Comparison of ENCODE assay signal across 1 cellular context in genomic region chr4:54658321-54659093, GRCh38.
TF ChIP-seq lines count a peak whose summit lies in the region.

No MANE protein-coding gene starts in this region.

TF ChIP-seq in HEK293, 187 proteins besides CTCF, POLR2A, EP300 and RAD21 (continued from another document and continues in another):
- TF ChIP-seq ZNF280D (tag by site-specific recombination; IDR thresholded peaks at IDR 0.05) (no peak), ZNF629 (tag by site-specific recombination; IDR thresholded peaks at IDR 0.05) (no peak), ZBTB48 (tag by site-specific recombination; IDR thresholded peaks at IDR 0.05) (no peak; the same call in none of the 2 replicates), TRIM28 (IDR thresholded peaks at IDR 0.05; ENCODE audit: borderline replicate concordance, low read length) (no peak), MYNN (tag by site-specific recombination; IDR thresholded peaks at IDR 0.05; ENCODE audit: borderline replicate concordance) (no peak), ZNF658 (tag by site-specific recombination; IDR thresholded peaks at IDR 0.05) (no peak), ZNF560 (tag by site-specific recombination; IDR thresholded peaks at IDR 0.05; ENCODE audit: borderline replicate concordance) (no peak), ZNF777 (tag by site-specific recombination; IDR thresholded peaks at IDR 0.05; ENCODE audit: borderline replicate concordance) (no peak), ZNF335 (tag by site-specific recombination; conservative IDR thresholded peaks at IDR 0.05) (peak; percentile 44), ZNF501 (tag by site-specific recombination; IDR thresholded peaks at IDR 0.05) (no peak), ZNF24 (tag by site-specific recombination; IDR thresholded peaks at IDR 0.05) (no peak), PRDM4 (tag by site-specific recombination; IDR thresholded peaks at IDR 0.05) (no peak), ZNF548 (tag by site-specific recombination; IDR thresholded peaks at IDR 0.05) (no peak), GLIS1 (tag by site-specific recombination; IDR thresholded peaks at IDR 0.05) (peak; percentile 52), ZNF561 (tag by site-specific recombination; IDR thresholded peaks at IDR 0.05; ENCODE audit: borderline replicate concordance) (no peak), YY2 (tag by site-specific recombination; IDR thresholded peaks at IDR 0.05) (no peak), ZNF610 (tag by site-specific recombination; IDR thresholded peaks at IDR 0.05; ENCODE audit: borderline replicate concordance) (no peak), TCF7L2 (IDR thresholded peaks at IDR 0.05; ENCODE audit: borderline replicate concordance, low read depth, low read length) (0 out of 2 replicates have a peak, but pooled peaks have one; percentile 23), ZNF341 (tag by site-specific recombination; IDR thresholded peaks at IDR 0.05; ENCODE audit: low read depth) (peak; percentile 53), ZNF274 (IDR thresholded peaks at IDR 0.05; ENCODE audit: low read length) (no peak), ZNF274 (tag by site-specific recombination; IDR thresholded peaks at IDR 0.05; ENCODE audit: borderline replicate concordance) (no peak), ZNF585B (tag by site-specific recombination; IDR thresholded peaks at IDR 0.05) (no peak), SCRT2 (tag by site-specific recombination; IDR thresholded peaks at IDR 0.05) (no peak), ZNF140 (tag by site-specific recombination; IDR thresholded peaks at IDR 0.05) (no peak), ZNF791 (tag by site-specific recombination; IDR thresholded peaks at IDR 0.05) (no peak), BCL11B (tag by site-specific recombination; IDR thresholded peaks at IDR 0.05; ENCODE audit: low read depth) (no peak), ZNF510 (tag by site-specific recombination; IDR thresholded peaks at IDR 0.05; ENCODE audit: insufficient replicate concordance) (no peak), KLF9 (tag by site-specific recombination; IDR thresholded peaks at IDR 0.05; ENCODE audit: low read depth) (no peak; the same call in 1 of the 2 replicates), ZNF544 (tag by site-specific recombination; IDR thresholded peaks at IDR 0.05) (no peak), ZNF514 (tag by site-specific recombination; IDR thresholded peaks at IDR 0.05) (no peak), PATZ1 (tag by site-specific recombination; IDR thresholded peaks at IDR 0.05) (peak; percentile 31; the same call in 1 of the 2 replicates), ZBTB17 (tag by site-specific recombination; IDR thresholded peaks at IDR 0.05) (no peak; the same call in 1 of the 2 replicates), ZNF202 (tag by site-specific recombination; IDR thresholded peaks at IDR 0.05; ENCODE audit: borderline replicate concordance) (no peak), ZBTB1 (tag by site-specific recombination; IDR thresholded peaks at IDR 0.05) (no peak), HOXC10 (CRISPR knock-in tag; IDR thresholded peaks at IDR 0.05) (no peak), REPIN1 (tag by site-specific recombination; IDR thresholded peaks at IDR 0.05; ENCODE audit: low read depth) (no peak), KLF16 (tag by site-specific recombination; IDR thresholded peaks at IDR 0.05) (no peak)
- TF ChIP-seq, protein P1, sequence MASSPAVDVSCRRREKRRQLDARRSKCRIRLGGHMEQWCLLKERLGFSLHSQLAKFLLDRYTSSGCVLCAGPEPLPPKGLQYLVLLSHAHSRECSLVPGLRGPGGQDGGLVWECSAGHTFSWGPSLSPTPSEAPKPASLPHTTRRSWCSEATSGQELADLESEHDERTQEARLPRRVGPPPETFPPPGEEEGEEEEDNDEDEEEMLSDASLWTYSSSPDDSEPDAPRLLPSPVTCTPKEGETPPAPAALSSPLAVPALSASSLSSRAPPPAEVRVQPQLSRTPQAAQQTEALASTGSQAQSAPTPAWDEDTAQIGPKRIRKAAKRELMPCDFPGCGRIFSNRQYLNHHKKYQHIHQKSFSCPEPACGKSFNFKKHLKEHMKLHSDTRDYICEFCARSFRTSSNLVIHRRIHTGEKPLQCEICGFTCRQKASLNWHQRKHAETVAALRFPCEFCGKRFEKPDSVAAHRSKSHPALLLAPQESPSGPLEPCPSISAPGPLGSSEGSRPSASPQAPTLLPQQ (tag by site-specific recombination; IDR thresholded peaks at IDR 0.05): peak; percentile 66
- TF ChIP-seq, protein P2, sequence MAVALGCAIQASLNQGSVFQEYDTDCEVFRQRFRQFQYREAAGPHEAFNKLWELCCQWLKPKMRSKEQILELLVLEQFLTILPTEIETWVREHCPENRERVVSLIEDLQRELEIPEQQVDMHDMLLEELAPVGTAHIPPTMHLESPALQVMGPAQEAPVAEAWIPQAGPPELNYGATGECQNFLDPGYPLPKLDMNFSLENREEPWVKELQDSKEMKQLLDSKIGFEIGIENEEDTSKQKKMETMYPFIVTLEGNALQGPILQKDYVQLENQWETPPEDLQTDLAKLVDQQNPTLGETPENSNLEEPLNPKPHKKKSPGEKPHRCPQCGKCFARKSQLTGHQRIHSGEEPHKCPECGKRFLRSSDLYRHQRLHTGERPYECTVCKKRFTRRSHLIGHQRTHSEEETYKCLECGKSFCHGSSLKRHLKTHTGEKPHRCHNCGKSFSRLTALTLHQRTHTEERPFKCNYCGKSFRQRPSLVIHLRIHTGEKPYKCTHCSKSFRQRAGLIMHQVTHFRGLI (tag by site-specific recombination; IDR thresholded peaks at IDR 0.05): no peak
- TF ChIP-seq, protein P3, sequence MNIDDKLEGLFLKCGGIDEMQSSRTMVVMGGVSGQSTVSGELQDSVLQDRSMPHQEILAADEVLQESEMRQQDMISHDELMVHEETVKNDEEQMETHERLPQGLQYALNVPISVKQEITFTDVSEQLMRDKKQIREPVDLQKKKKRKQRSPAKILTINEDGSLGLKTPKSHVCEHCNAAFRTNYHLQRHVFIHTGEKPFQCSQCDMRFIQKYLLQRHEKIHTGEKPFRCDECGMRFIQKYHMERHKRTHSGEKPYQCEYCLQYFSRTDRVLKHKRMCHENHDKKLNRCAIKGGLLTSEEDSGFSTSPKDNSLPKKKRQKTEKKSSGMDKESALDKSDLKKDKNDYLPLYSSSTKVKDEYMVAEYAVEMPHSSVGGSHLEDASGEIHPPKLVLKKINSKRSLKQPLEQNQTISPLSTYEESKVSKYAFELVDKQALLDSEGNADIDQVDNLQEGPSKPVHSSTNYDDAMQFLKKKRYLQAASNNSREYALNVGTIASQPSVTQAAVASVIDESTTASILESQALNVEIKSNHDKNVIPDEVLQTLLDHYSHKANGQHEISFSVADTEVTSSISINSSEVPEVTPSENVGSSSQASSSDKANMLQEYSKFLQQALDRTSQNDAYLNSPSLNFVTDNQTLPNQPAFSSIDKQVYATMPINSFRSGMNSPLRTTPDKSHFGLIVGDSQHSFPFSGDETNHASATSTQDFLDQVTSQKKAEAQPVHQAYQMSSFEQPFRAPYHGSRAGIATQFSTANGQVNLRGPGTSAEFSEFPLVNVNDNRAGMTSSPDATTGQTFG (tag by site-specific recombination; IDR thresholded peaks at IDR 0.05; ENCODE audit: borderline replicate concordance): no peak
- TF ChIP-seq, protein P4, sequence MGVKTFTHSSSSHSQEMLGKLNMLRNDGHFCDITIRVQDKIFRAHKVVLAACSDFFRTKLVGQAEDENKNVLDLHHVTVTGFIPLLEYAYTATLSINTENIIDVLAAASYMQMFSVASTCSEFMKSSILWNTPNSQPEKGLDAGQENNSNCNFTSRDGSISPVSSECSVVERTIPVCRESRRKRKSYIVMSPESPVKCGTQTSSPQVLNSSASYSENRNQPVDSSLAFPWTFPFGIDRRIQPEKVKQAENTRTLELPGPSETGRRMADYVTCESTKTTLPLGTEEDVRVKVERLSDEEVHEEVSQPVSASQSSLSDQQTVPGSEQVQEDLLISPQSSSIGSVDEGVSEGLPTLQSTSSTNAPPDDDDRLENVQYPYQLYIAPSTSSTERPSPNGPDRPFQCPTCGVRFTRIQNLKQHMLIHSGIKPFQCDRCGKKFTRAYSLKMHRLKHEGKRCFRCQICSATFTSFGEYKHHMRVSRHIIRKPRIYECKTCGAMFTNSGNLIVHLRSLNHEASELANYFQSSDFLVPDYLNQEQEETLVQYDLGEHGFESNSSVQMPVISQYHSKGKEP (tag by site-specific recombination; IDR thresholded peaks at IDR 0.05): no peak
- TF ChIP-seq, protein P5, sequence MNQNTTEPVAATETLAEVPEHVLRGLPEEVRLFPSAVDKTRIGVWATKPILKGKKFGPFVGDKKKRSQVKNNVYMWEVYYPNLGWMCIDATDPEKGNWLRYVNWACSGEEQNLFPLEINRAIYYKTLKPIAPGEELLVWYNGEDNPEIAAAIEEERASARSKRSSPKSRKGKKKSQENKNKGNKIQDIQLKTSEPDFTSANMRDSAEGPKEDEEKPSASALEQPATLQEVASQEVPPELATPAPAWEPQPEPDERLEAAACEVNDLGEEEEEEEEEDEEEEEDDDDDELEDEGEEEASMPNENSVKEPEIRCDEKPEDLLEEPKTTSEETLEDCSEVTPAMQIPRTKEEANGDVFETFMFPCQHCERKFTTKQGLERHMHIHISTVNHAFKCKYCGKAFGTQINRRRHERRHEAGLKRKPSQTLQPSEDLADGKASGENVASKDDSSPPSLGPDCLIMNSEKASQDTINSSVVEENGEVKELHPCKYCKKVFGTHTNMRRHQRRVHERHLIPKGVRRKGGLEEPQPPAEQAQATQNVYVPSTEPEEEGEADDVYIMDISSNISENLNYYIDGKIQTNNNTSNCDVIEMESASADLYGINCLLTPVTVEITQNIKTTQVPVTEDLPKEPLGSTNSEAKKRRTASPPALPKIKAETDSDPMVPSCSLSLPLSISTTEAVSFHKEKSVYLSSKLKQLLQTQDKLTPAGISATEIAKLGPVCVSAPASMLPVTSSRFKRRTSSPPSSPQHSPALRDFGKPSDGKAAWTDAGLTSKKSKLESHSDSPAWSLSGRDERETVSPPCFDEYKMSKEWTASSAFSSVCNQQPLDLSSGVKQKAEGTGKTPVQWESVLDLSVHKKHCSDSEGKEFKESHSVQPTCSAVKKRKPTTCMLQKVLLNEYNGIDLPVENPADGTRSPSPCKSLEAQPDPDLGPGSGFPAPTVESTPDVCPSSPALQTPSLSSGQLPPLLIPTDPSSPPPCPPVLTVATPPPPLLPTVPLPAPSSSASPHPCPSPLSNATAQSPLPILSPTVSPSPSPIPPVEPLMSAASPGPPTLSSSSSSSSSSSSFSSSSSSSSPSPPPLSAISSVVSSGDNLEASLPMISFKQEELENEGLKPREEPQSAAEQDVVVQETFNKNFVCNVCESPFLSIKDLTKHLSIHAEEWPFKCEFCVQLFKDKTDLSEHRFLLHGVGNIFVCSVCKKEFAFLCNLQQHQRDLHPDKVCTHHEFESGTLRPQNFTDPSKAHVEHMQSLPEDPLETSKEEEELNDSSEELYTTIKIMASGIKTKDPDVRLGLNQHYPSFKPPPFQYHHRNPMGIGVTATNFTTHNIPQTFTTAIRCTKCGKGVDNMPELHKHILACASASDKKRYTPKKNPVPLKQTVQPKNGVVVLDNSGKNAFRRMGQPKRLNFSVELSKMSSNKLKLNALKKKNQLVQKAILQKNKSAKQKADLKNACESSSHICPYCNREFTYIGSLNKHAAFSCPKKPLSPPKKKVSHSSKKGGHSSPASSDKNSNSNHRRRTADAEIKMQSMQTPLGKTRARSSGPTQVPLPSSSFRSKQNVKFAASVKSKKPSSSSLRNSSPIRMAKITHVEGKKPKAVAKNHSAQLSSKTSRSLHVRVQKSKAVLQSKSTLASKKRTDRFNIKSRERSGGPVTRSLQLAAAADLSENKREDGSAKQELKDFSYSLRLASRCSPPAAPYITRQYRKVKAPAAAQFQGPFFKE (tag by site-specific recombination; IDR thresholded peaks at IDR 0.05; ENCODE audit: borderline replicate concordance): no peak
